ENCODE assay signal across 28 cellular contexts in the genomic region with DNA sequence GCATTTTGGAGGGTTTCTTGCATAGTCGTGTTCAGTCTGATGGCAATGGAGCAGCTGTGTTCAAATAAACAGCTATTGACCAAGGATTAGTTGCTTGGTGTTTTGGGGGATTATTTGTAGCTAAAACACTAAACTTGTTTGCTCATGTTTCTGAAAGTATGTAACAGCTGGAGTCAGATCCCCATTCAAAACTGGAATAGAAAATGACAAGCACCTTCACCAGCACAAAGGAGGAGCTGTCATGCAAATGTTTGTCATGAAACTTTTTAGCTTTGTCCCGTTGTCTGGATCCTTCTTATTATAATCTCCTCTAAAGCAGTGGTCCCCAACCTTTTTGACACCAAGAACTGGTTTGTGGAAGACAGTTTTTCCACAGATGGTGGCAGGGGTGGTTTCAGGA.
"Had no signal": no experiment of that assay in that cellular context is flagged by ENCODE, and none has a peak within 500 bp of the region (broad histone marks: within the 10 kb centered on the region; RNA-seq: fewer than 3 reads in every experiment).

No MANE protein-coding gene starts in this region.

- H3K27ac ChIP-seq: heart left ventricle, neutrophil, right lobe of liver, skin epidermis, thyroid gland, upper lobe of left lung had no signal

- H3K27me3 Mint-ChIP-seq: dendritic cell treated with granulocyte-macrophage colony-stimulating factor and Interleukin-4, amounts not matched to agents 40 ng/mL and 50 ng/mL, for 4 days had no signal

- H3K4me1 ChIP-seq: right lobe of liver, thyroid gland, upper lobe of left lung had no signal

- H3K4me1 Mint-ChIP-seq: endodermal cell, WTC11 had no signal

- ATAC-seq: activated T-cell treated with anti-CD3 and anti-CD28 coated beads, Interleukin-2, amount 50 U/mL, for 72 hours; esophagus mucosa; heart left ventricle; left colon; right lobe of liver; WTC11 had no signal

- H3K9me3 Mint-ChIP-seq: central memory CD8-positive, alpha-beta T cell; stimulated activated naive CD8-positive, alpha-beta T cell treated with anti-CD3 and anti-CD28 coated beads, Interleukin-15, Interleukin-2, amounts not matched to agents 100 ng/mL and 50 ng/mL, for 24 hours had no signal

- H3K36me3 ChIP-seq: heart left ventricle, neutrophil, right lobe of liver, thyroid gland, upper lobe of left lung had no signal

- H3K4me3 ChIP-seq: heart left ventricle, right lobe of liver, skin epidermis, thyroid gland, upper lobe of left lung had no signal

- H3K4me3 Mint-ChIP-seq: activated naive CD8-positive, alpha-beta T cell; activated T-cell treated with anti-CD3 and anti-CD28 coated beads, Interleukin-2, amount 50 U/mL, for 72 hours; central memory CD8-positive, alpha-beta T cell; dendritic cell treated with granulocyte-macrophage colony-stimulating factor and Interleukin-4, amounts not matched to agents 40 ng/mL and 50 ng/mL, for 4 days; endodermal cell; immature natural killer cell; naive B cell; nephron progenitor cell; stimulated activated naive CD8-positive, alpha-beta T cell treated with anti-CD3 and anti-CD28 coated beads, Interleukin-15, Interleukin-2, amounts not matched to agents 100 ng/mL and 50 ng/mL, for 24 hours; WTC11 had no signal

- H3K27me3 ChIP-seq: heart left ventricle, neutrophil, right lobe of liver, thyroid gland, upper lobe of left lung had no signal

- H3K27ac Mint-ChIP-seq: activated naive CD8-positive, alpha-beta T cell; activated T-cell treated with anti-CD3 and anti-CD28 coated beads, Interleukin-2, amount 50 U/mL, for 72 hours; dendritic cell treated with granulocyte-macrophage colony-stimulating factor and Interleukin-4, amounts not matched to agents 40 ng/mL and 50 ng/mL, for 4 days; endodermal cell; nephron progenitor cell; stimulated activated naive CD8-positive, alpha-beta T cell treated with anti-CD3 and anti-CD28 coated beads, Interleukin-15, Interleukin-2, amounts not matched to agents 100 ng/mL and 50 ng/mL, for 24 hours; WTC11 had no signal

- H3K9me3 ChIP-seq: neutrophil, right lobe of liver, thyroid gland had no signal

- DNase-seq: activated CD4-positive, alpha-beta T cell treated with anti-CD3 and anti-CD28 coated beads, Interleukin-2, amount 50 U/mL, for 1 hour; activated naive CD4-positive, alpha-beta T cell; activated T-cell treated with anti-CD3 and anti-CD28 coated beads for 4 hours; activated T-cell treated with anti-CD3 and anti-CD28 coated beads, Interleukin-2, amount 50 U/mL, for 72 hours; anterior cingulate cortex; endodermal cell; foreskin fibroblast; heart left ventricle; hypothalamus; immature natural killer cell; kidney; left colon; mammary epithelial cell; naive B cell; nephron progenitor cell; right lobe of liver; stimulated activated CD4-positive, alpha-beta T cell treated with anti-CD3 and anti-CD28 coated beads, Interleukin-12 subunit alpha, Interleukin-12 subunit beta, amount 100 ng/mL, for 4 hours; stimulated activated CD4-positive, alpha-beta T cell treated with anti-CD3 and anti-CD28 coated beads, Interleukin-4, amount 100 ng/mL, for 1 hour; thyroid gland; upper lobe of left lung had no signal
